In genomic region chr15:40796508-40796907, GRCh38 we compare ENCODE assay signal across 1 cellular context.
TF ChIP-seq lines count a peak whose summit lies in the region.

No MANE protein-coding gene starts in this region.

TF ChIP-seq in GM23338, 12 proteins besides CTCF, POLR2A, EP300 and RAD21 (continued from another document):
- TF ChIP-seq ZNF462 (CRISPR knock-in tag; IDR thresholded peaks at IDR 0.05), result no peak
